8 cellular contexts compared by ENCODE assay signal in the genomic region with DNA sequence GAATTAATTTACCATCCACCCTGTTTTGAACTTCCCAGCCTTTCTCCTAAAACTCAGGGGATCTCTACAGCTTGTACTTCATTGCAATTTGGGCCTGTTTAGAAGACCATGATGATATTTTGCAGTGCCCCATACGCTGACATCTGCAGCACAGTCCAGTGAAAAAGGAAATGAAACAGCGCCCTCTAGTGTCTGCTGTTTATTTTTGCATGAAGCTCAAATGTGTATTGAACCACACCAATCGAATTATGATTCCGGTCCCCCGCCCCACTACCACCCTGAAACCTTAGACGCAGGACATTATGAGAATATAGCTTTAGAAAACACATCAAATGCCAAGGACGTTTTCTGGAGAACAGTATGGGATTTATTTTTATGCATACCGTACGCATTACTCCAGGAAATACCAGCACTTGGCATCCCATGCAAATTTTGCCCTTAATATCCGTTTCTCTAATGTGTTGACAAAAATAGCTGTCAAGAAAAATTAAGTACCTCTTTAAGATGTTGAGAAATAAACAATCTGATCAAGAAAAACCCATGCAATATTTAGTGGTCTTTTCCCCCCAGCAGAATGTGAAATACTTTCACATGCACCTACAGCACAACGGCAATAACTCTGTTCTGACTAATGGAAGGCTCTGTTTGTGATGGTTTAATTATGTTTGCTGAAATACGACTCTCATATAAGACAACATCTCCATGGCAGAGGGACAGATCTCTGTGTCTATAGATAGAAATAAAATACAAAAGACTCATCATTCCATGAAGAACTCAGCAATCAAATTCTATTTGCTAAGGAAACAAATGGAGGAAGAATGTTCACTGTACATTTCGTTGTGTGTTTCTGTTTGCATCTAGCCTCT.
DNase-seq lines count a peak whose midpoint lies in the region; ATAC-seq, FAIRE-seq and TF ChIP-seq lines count a peak whose summit lies in the region.

No MANE protein-coding gene starts in this region.

- no peaks in the 10 kb centered on the region for H3K9me3 ChIP-seq in BE2C
- H3K9me3 ChIP-seq in Loucy (ENCODE audit: insufficient read depth, low read depth, low read length), result no peaks in the 10 kb centered on the region
- no peaks in the 10 kb centered on the region for H3K9me3 ChIP-seq in adipocyte (ENCODE audit: control insufficient read depth, low read length)
- no peaks in the 10 kb centered on the region for H3K9me3 ChIP-seq in gastrocnemius medialis

- H3K4me2 ChIP-seq in Loucy (ENCODE audit: low read depth, low read length, poor library complexity, severe bottlenecking), result no peak overlapping the region

- no peaks in the 10 kb centered on the region for H3K9me2 ChIP-seq in Loucy (replicated peaks; ENCODE audit: low read depth, low read length)

- FAIRE-seq in GM19239 (lab: Jason Lieb, UNC), result peak; percentile 91

- H3K79me2 ChIP-seq in Loucy (ENCODE audit: insufficient read depth, low read length), result no peaks in the 10 kb centered on the region

- no peaks in the 10 kb centered on the region for H3K36me3 ChIP-seq in BE2C
- no peaks in the 10 kb centered on the region for H3K36me3 ChIP-seq in Loucy (ENCODE audit: insufficient read depth, low read length)
- H3K36me3 ChIP-seq in adipocyte (ENCODE audit: control insufficient read depth, insufficient read depth, low read length, severe bottlenecking), result no peaks in the 10 kb centered on the region
- no peaks in the 10 kb centered on the region for H3K36me3 ChIP-seq in gastrocnemius medialis

- H4K20me1 ChIP-seq in Loucy (ENCODE audit: insufficient read depth, low read length, poor library complexity, severe bottlenecking), result no peaks in the 10 kb centered on the region

- H3K4me3 ChIP-seq in BE2C (ENCODE audit: low read depth, low read length), result 0 out of 2 replicates have a peak overlapping the region, but pooled peaks have one; percentile 8
- H3K4me3 ChIP-seq in Loucy (ENCODE audit: low read length, poor library complexity, severe bottlenecking), result no peak overlapping the region
- no peak overlapping the region for H3K4me3 ChIP-seq in adipocyte (ENCODE audit: low read length)
- H3K4me3 ChIP-seq in gastrocnemius medialis, result no peak overlapping the region

- TF ChIP-seq CTCF in BE2C (IDR thresholded peaks at IDR 0.05; ENCODE audit: low read depth, low read length), result peak; percentile 86
- TF ChIP-seq CTCF in Loucy (conservative IDR thresholded peaks at IDR 0.05; ENCODE audit: low read length), result peak; percentile 83
- peak; percentile 37 to 83 (median 69) for TF ChIP-seq CTCF in gastrocnemius medialis (IDR thresholded peaks at IDR 0.05 in 4 of 5, conservative IDR thresholded peaks at IDR 0.05 in 1 of 5)

- no peak overlapping the region; the same call in 1 of the 2 replicates for H2AFZ ChIP-seq in Loucy (ENCODE audit: low read length)

- ATAC-seq in left ventricle myocardium superior (peak; percentile 74), gastrocnemius medialis (peak; percentile 70), HG03135 (IDR thresholded peaks at IDR 0.05; ENCODE audit: unreplicated experiment) (no peak)

- in situ Hi-C loops in gastrocnemius medialis (cut with MboI; ENCODE audit: low sequenced_read_pairs in 4 of 4), result loop anchor here in 3 of 4 donors (10.0 to 25.0 kb wide), 2 partner anchors 680 to 683 kb away; a partner anchor contains a TSS

- H3F3A ChIP-seq in Loucy (ENCODE audit: low read depth), result no peaks in the 10 kb centered on the region

- intact Hi-C loops in left ventricle myocardium superior (cut with micrococcal nuclease), result loop anchor here (10.0 kb wide), 1 partner anchor 80 kb away; no protein-coding TSS in a partner anchor
- intact Hi-C loops in gastrocnemius medialis (cut with DNase I; ENCODE audit: low total_unique reads), result loop anchor here (1.0 kb wide), 1 partner anchor 684 kb away; a partner anchor contains a TSS

- no peak overlapping the region for H3K27ac ChIP-seq in gastrocnemius medialis

- H3K4me1 ChIP-seq in BE2C, result no peaks in the 10 kb centered on the region
- H3K4me1 ChIP-seq in Loucy (ENCODE audit: insufficient read depth, low read length, poor library complexity, severe bottlenecking), result no peaks in the 10 kb centered on the region
- H3K4me1 ChIP-seq in adipocyte (ENCODE audit: control insufficient read depth, insufficient read depth, low read length), result no peaks in the 10 kb centered on the region
- no peaks in the 10 kb centered on the region for H3K4me1 ChIP-seq in gastrocnemius medialis

- no peak for TF ChIP-seq POLR2A in gastrocnemius medialis (IDR thresholded peaks at IDR 0.05)

- no peak overlapping the region for H3K9ac ChIP-seq in Loucy (ENCODE audit: low read depth, low read length, poor library complexity, severe bottlenecking)
- no peak overlapping the region for H3K9ac ChIP-seq in adipocyte (ENCODE audit: low read length)

- no peaks in the 10 kb centered on the region for H3K27me3 ChIP-seq in BE2C
- no peaks in the 10 kb centered on the region for H3K27me3 ChIP-seq in Loucy (ENCODE audit: insufficient read depth, low read length, poor library complexity, severe bottlenecking)
- peaks cover 28% of the 10 kb centered on the region for H3K27me3 ChIP-seq in adipocyte (replicated peaks; ENCODE audit: control insufficient read depth, insufficient read depth, low read length)
- H3K27me3 ChIP-seq in gastrocnemius medialis, result peaks cover 0 to 3% (median 0%) of the 10 kb centered on the region in 3 donors

- peak; percentile 66 for DNase-seq in BE2C
- peak; percentile 46 for DNase-seq in GM19239 (ENCODE audit: insufficient read length, low spot score)
- peak; percentile 53 for DNase-seq in SK-N-DZ (ENCODE audit: low spot score)
- DNase-seq in adipocyte (ENCODE audit: low read depth), result peak; percentile 86
- no peak for DNase-seq in left ventricle myocardium superior
- DNase-seq in gastrocnemius medialis, result peak in 1 of 2 donors; percentile 14
